In genomic region chr22:45915841-45916240, GRCh38 we compare ENCODE assay signal across 9 cellular contexts.
"Had no signal": no experiment of that assay in that cellular context is flagged by ENCODE, and none has a peak within 500 bp of the region (broad histone marks: within the 10 kb centered on the region; RNA-seq: fewer than 3 reads in every experiment).

No MANE protein-coding gene starts in this region.

- H3K9ac ChIP-seq: GM23248 had no signal

- H3K4me3 Mint-ChIP-seq: HFFc6 had no signal

- H2AFZ ChIP-seq: GM23248 had no signal

- H3K27ac ChIP-seq: GM23248, HL-60 had no signal

- H3K4me3 ChIP-seq: GM23248, HAP-1, K562 had no signal

- H3K9me3 ChIP-seq: HAP-1 had no signal

- H3K27ac Mint-ChIP-seq: HFFc6 had no signal

- ATAC-seq: HCT116, K562 had no signal

- H3K36me3 ChIP-seq: HAP-1 had no signal

- H3K9me3 Mint-ChIP-seq: HFFc6 had no signal

- H3K4me1 ChIP-seq: HAP-1 had no signal

- DNase-seq: GM23248, H7, HFFc6, IMR-90, KG1 had no signal
